ENCODE assay signal across 8 cellular contexts in genomic region chr11:121722431-121723256, GRCh38.
DNase-seq lines count a peak whose midpoint lies in the region; ATAC-seq, FAIRE-seq and TF ChIP-seq lines count a peak whose summit lies in the region.

No MANE protein-coding gene starts in this region.

- H3K9me3 ChIP-seq in pancreas = no peaks in the 10 kb centered on the region

- TF ChIP-seq CTCF in pancreas (IDR thresholded peaks at IDR 0.05) = no peak

- no peaks in the 10 kb centered on the region for H3K36me3 ChIP-seq in pancreas

- no peaks in the 10 kb centered on the region for H3K4me1 ChIP-seq in pancreas

- intact Hi-C loops in left ventricle myocardium superior (cut with micrococcal nuclease) = no loop called here
- intact Hi-C loops in pancreas (cut with DNase I) = no loop called here

- peaks cover 0 to 4% (median 0%) of the 10 kb centered on the region in 4 donors for H3K27me3 ChIP-seq in pancreas

- peak overlapping the region; percentile 5 to 34 (median 19) for H3K4me3 ChIP-seq in pancreas

- 2 to 3% methylated on average over 47 of the region's 47 CpGs for WGBS in pancreas, 2 donors

- DNase-seq in AG08396 (ENCODE audit: low spot score) (peak; percentile 73), M059J (ENCODE audit: low read depth) (peak; percentile 70), amniotic stem cell (lab: John Stamatoyannopoulos, UW) (peak; percentile 42), left ventricle myocardium superior (peak; percentile 85), pancreas (peak; percentile 66 to 86 (median 74))

- peak overlapping the region; percentile 60 to 86 (median 80) for H3K27ac ChIP-seq in pancreas

- no peak for FAIRE-seq in pancreas (lab: Jason Lieb, UNC)

- ATAC-seq in left ventricle myocardium superior (peak; percentile 98), pancreas (peak; percentile 94 to 96 (median 95)), GM18520 (IDR thresholded peaks at IDR 0.05; ENCODE audit: unreplicated experiment) (no peak), GM21526 (IDR thresholded peaks at IDR 0.05; ENCODE audit: low FRiP score, unreplicated experiment) (no peak), HG03469 (IDR thresholded peaks at IDR 0.05; ENCODE audit: unreplicated experiment) (no peak)

Comparison
In these comparisons a context has a peak if more than half of its experiments do, and no peak if none do; other contexts are left out.
1. ATAC-seq: peak in left ventricle myocardium superior (single experiment) and pancreas (4 of 4); none in GM18520 (single experiment), GM21526 (single experiment) and HG03469 (single experiment).
2. Peak in every context shown above with its lines, with median percentiles within 50 percentile points of each other: DNase-seq.